ENCODE assay signal across 2 cellular contexts in genomic region chr10:58417902-58418301, GRCh38. TPM values are rescaled to one million over a fixed set of nuclear protein-coding genes. Genes with fewer than 3 reads are reported as not detected.
DNase-seq lines count a peak whose midpoint lies in the region; TF ChIP-seq lines count a peak whose summit lies in the region.
"Not testable (repeated sequence)": the region's sequence is repeated elsewhere in the genome, so short reads cannot be mapped to it uniquely, and the experiment has no call there.

No MANE protein-coding gene starts in this region.

- H3K4me1 ChIP-seq in HEK293 (ENCODE audit: control insufficient read depth, insufficient read depth, low read length), result not testable (repeated sequence)

- H3K4me3 Mint-ChIP-seq in activated CD4-positive, alpha-beta memory T cell treated with anti-CD3 and anti-CD28 coated beads for 36 hours, result not testable (repeated sequence)

- DNase-seq in activated CD4-positive, alpha-beta memory T cell treated with anti-CD3 and anti-CD28 coated beads for 36 hours, result not testable (repeated sequence)

- not testable (repeated sequence) for H3K36me3 Mint-ChIP-seq in activated CD4-positive, alpha-beta memory T cell treated with anti-CD3 and anti-CD28 coated beads for 36 hours

- H3K27ac ChIP-seq in HEK293 (ENCODE audit: extremely low read depth, low read depth, low read length), result not testable (repeated sequence)

- CTCF ChIA-PET in HEK293 (lab: Yijun Ruan, JAX), result interaction anchor here (0.6 to 2.7 kb wide), 2 partner anchors 17 to 27 kb away, joined by 4 to 6 read pairs; no protein-coding TSS in a partner anchor
- CTCF ChIA-PET in activated CD4-positive, alpha-beta memory T cell treated with anti-CD3 and anti-CD28 coated beads for 36 hours (lab: Charles Lee), result not testable (repeated sequence)

- not testable (repeated sequence) for H3K4me1 Mint-ChIP-seq in activated CD4-positive, alpha-beta memory T cell treated with anti-CD3 and anti-CD28 coated beads for 36 hours (ENCODE audit: low read depth)

- POLR2A ChIA-PET in HEK293 (lab: Yijun Ruan, JAX), result interaction anchor here (0.5 kb wide), 1 partner anchor 88 kb away, joined by 3 read pairs; no protein-coding TSS in a partner anchor
- POLR2A ChIA-PET in activated CD4-positive, alpha-beta memory T cell treated with anti-CD3 and anti-CD28 coated beads for 36 hours (lab: Charles Lee), result not testable (repeated sequence)

- intact Hi-C loops in activated CD4-positive, alpha-beta memory T cell treated with anti-CD3 and anti-CD28 coated beads for 36 hours (cut with micrococcal nuclease), result not testable (repeated sequence)

- not testable (repeated sequence) for TF ChIP-seq CTCF in HEK293 (tag by site-specific recombination; IDR thresholded peaks at IDR 0.05)

- H3K4me3 ChIP-seq in HEK293 (ENCODE audit: low read depth, low read length), result not testable (repeated sequence)

- peaks cover 14% of the 10 kb centered on the region for H3K27me3 Mint-ChIP-seq in activated CD4-positive, alpha-beta memory T cell treated with anti-CD3 and anti-CD28 coated beads for 36 hours

- peaks cover 11% of the 10 kb centered on the region for H3K9me3 Mint-ChIP-seq in activated CD4-positive, alpha-beta memory T cell treated with anti-CD3 and anti-CD28 coated beads for 36 hours

- peak overlapping the region; percentile 5 for H3K27ac Mint-ChIP-seq in activated CD4-positive, alpha-beta memory T cell treated with anti-CD3 and anti-CD28 coated beads for 36 hours

- H3K9me3 ChIP-seq in HEK293 (ENCODE audit: control insufficient read depth, insufficient read depth, low read depth, low read length), result not testable (repeated sequence)

- not testable (repeated sequence) for H3K36me3 ChIP-seq in HEK293 (ENCODE audit: control insufficient read depth in 2 of 2, insufficient read depth in 1 of 2, low read length in 2 of 2)

TF ChIP-seq in HEK293, 187 proteins besides CTCF, POLR2A, EP300 and RAD21:
- peak; percentile 96 for TF ChIP-seq ZNF146 (tag by site-specific recombination; IDR thresholded peaks at IDR 0.05)

RNA-seq across cellular contexts. Expression of gene TFAM, which starts 32.7 kb away (rescaled TPM):
- total RNA-seq in activated CD4-positive, alpha-beta memory T cell treated with anti-CD3 and anti-CD28 coated beads for 36 hours, result 10 to 100 TPM; 85.4 to 92.5 TPM
